ENCODE assay signal across 8 cellular contexts in genomic region chr7:158829342-158830210, GRCh38. TPM values are rescaled to one million over a fixed set of nuclear protein-coding genes. Genes with fewer than 3 reads are reported as not detected.
A peak's percentile ranks its signal among the peaks of the same experiment; 100 is the strongest.
DNase-seq lines count a peak whose midpoint lies in the region; TF ChIP-seq lines count a peak whose summit lies in the region.

TSS of gene ESYT2 (minus strand) at chr7:158829509. CDS start at chr7:158829418, 91 bp downstream.

- H4K20me1 ChIP-seq in H9 (ENCODE audit: control insufficient read depth, insufficient read depth, insufficient read length): no peaks in the 10 kb centered on the region

- H2BK15ac ChIP-seq in H9 (ENCODE audit: low read depth, low read length) (no peak within 1 kb of the TSS), neuronal stem cell (ENCODE audit: low read length) (peak within 1 kb of the TSS; percentile 71)

- DNase-seq in GDM1 (lab: John Stamatoyannopoulos, UW) (peak; percentile 99), H9 (peak; percentile 88), M059J (ENCODE audit: low read depth) (peak; percentile 94), SIG-M5 (lab: John Stamatoyannopoulos, UW) (peak; percentile 72), activated gamma-delta T cell treated with Interleukin-2 at 50 U/mL for 16 hours (peak; percentile 99), foreskin fibroblast (peak; percentile 98 to 100), neuronal stem cell (ENCODE audit: low spot score) (peak; percentile 88), substantia nigra (lab: John Stamatoyannopoulos, UW) (peak; percentile 61 to 100 (median 97))

- no peaks in the 10 kb centered on the region; the same call in 1 of the 2 replicates for H3K27me3 ChIP-seq in H9 (ENCODE audit: insufficient read depth, low read length)
- H3K27me3 ChIP-seq in neuronal stem cell (ENCODE audit: control insufficient read depth in 3 of 3, insufficient read depth in 3 of 3, low read depth in 1 of 3, low read length in 3 of 3): peaks cover 0 to 4% (median 2%) of the 10 kb centered on the region in 3 experiments

- no peak within 1 kb of the TSS for H2AFZ ChIP-seq in H9 (ENCODE audit: low read length)
- peak within 1 kb of the TSS; percentile 98 for H2AFZ ChIP-seq in neuronal stem cell (ENCODE audit: low read length)

- H3K4me3 ChIP-seq in foreskin fibroblast (ENCODE audit: low read depth in 1 of 2, low read length in 2 of 2) (peak within 1 kb of the TSS; percentile 60 to 84), neuronal stem cell (ENCODE audit: low read length in 2 of 2) (peak within 1 kb of the TSS; percentile 70 to 100)

- H2AK5ac ChIP-seq in H9 (ENCODE audit: insufficient read length, low read length): no peak within 1 kb of the TSS
- peak within 1 kb of the TSS; percentile 63 for H2AK5ac ChIP-seq in neuronal stem cell (ENCODE audit: low read depth, low read length)

- H3K14ac ChIP-seq in H9 (ENCODE audit: insufficient read depth, low read length) (peak within 1 kb of the TSS; percentile 72), neuronal stem cell (ENCODE audit: low read length) (peak within 1 kb of the TSS; percentile 99)

- no peak within 1 kb of the TSS for H4K5ac ChIP-seq in H9 (ENCODE audit: insufficient read length, low read depth, low read length)

- H3K79me1 ChIP-seq in H9 (ENCODE audit: insufficient read depth, low read depth, low read length, poor library complexity, severe bottlenecking) (peaks cover 5% of the 10 kb centered on the region), neuronal stem cell (ENCODE audit: low read depth, low read length) (peaks cover 8% of the 10 kb centered on the region)

- peaks cover 13% of the 10 kb centered on the region for H3K27me3 Mint-ChIP-seq in H9 (ENCODE audit: low read depth)

- peaks cover 12% of the 10 kb centered on the region for H3K23me2 ChIP-seq in H9 (ENCODE audit: insufficient read length, low read depth, low read length, poor library complexity, severe bottlenecking)

- H3K4me2 ChIP-seq in H9 (ENCODE audit: insufficient read depth, insufficient read length, low read length) (peak within 1 kb of the TSS; percentile 96), neuronal stem cell (ENCODE audit: insufficient read depth, low read length, poor library complexity, severe bottlenecking) (peak within 1 kb of the TSS; percentile 91)

- H3K18ac ChIP-seq in H9 (ENCODE audit: insufficient read length, low read depth, low read length): peak within 1 kb of the TSS; percentile 52
- H3K18ac ChIP-seq in neuronal stem cell (ENCODE audit: low read length): peak within 1 kb of the TSS; percentile 100

- H3K27ac Mint-ChIP-seq in H9: peak within 1 kb of the TSS in 2 of 3 experiments; percentile 44; a peak in 3 of 7 replicates

- H3K9me3 ChIP-seq in H9 (ENCODE audit: control insufficient read depth, low read depth, low read length) (no peaks in the 10 kb centered on the region), neuronal stem cell (replicated peaks in 1 of 2; ENCODE audit: control insufficient read depth in 2 of 2, insufficient read depth in 1 of 2, low read depth in 1 of 2, low read length in 2 of 2) (no peaks in the 10 kb centered on the region)

- H3K4me3 Mint-ChIP-seq in H9: peak within 1 kb of the TSS; percentile 69 to 83

- H3T11ph ChIP-seq in H9 (ENCODE audit: low read length): no peak within 1 kb of the TSS

- H2BK5ac ChIP-seq in H9 (ENCODE audit: insufficient read length, low read length) (no peak within 1 kb of the TSS), neuronal stem cell (ENCODE audit: low read length) (peak within 1 kb of the TSS; percentile 87)

- H4K8ac ChIP-seq in H9 (replicated peaks; ENCODE audit: insufficient read length, low read depth, low read length) (no peak within 1 kb of the TSS), neuronal stem cell (ENCODE audit: low read depth, low read length) (no peak within 1 kb of the TSS)

- H2BK120ac ChIP-seq in H9 (ENCODE audit: low read depth, low read length, poor library complexity, severe bottlenecking) (no peak within 1 kb of the TSS), neuronal stem cell (ENCODE audit: low read depth, low read length) (peak within 1 kb of the TSS; percentile 72)

- H3K23ac ChIP-seq in H9 (ENCODE audit: insufficient read length, low read depth, low read length): no peak within 1 kb of the TSS
- H3K23ac ChIP-seq in neuronal stem cell (ENCODE audit: low read depth, low read length, poor library complexity): peak within 1 kb of the TSS; percentile 100

- H3K9ac ChIP-seq in H9 (ENCODE audit: extremely low read depth, insufficient read length, low read length): peak within 1 kb of the TSS; percentile 49
- H3K9ac ChIP-seq in neuronal stem cell (ENCODE audit: low read depth, low read length, poor library complexity): peak within 1 kb of the TSS; percentile 97

- H3K56ac ChIP-seq in H9 (ENCODE audit: insufficient read length, low read depth, low read length): no peak within 1 kb of the TSS

- no peaks in the 10 kb centered on the region for H3K9me3 Mint-ChIP-seq in H9

- H3K36me3 Mint-ChIP-seq in H9 (ENCODE audit: insufficient read depth in 1 of 3, low read depth in 3 of 3): peaks cover 0 to 7% (median 0%) of the 10 kb centered on the region in 3 experiments; a peak in 2 of 7 replicates

- H2BK12ac ChIP-seq in H9 (ENCODE audit: insufficient read length, low read depth, low read length) (no peak within 1 kb of the TSS), neuronal stem cell (ENCODE audit: low read length) (peak within 1 kb of the TSS; percentile 30)

- no peak within 1 kb of the TSS for H2BK20ac ChIP-seq in H9 (ENCODE audit: low read depth, low read length, poor library complexity, severe bottlenecking)

- peaks cover 0 to 2% of the 10 kb centered on the region in 2 donors for H3K36me3 ChIP-seq in neuronal stem cell (replicated peaks in 1 of 2; ENCODE audit: control insufficient read depth in 2 of 2, insufficient read depth in 2 of 2, low read length in 2 of 2)

- H3K4me1 ChIP-seq in H9 (ENCODE audit: insufficient read depth, low read length) (peaks cover 7% of the 10 kb centered on the region; the same call in 1 of the 2 replicates), neuronal stem cell (ENCODE audit: control insufficient read depth in 2 of 2, insufficient read depth in 1 of 2, low read depth in 1 of 2, low read length in 2 of 2) (peaks cover 6 to 11% of the 10 kb centered on the region in 2 donors)

- H4K91ac ChIP-seq in H9 (ENCODE audit: insufficient read length, low read depth, low read length) (no peak within 1 kb of the TSS), neuronal stem cell (ENCODE audit: low read depth, low read length, poor library complexity) (no peak within 1 kb of the TSS)

- peaks cover 12% of the 10 kb centered on the region; the same call in 1 of the 2 replicates for H3K79me2 ChIP-seq in H9 (ENCODE audit: insufficient read depth, low read length)

- H3K27ac ChIP-seq in H9 (ENCODE audit: insufficient read length, low read depth, low read length) (no peak within 1 kb of the TSS), neuronal stem cell (replicated peaks; ENCODE audit: low read length) (peak within 1 kb of the TSS; percentile 75), substantia nigra (ENCODE audit: low read depth, low read length, poor library complexity, severe bottlenecking) (peak within 1 kb of the TSS; percentile 91)

- no peak within 1 kb of the TSS for H3K4ac ChIP-seq in H9 (ENCODE audit: low read depth, low read length)
- H3K4ac ChIP-seq in neuronal stem cell (ENCODE audit: low read length): peak within 1 kb of the TSS; percentile 37

- TF ChIP-seq CTCF in H9 (conservative IDR thresholded peaks at IDR 0.05): peak; percentile 24; the same call in 2 of the 3 replicates
- TF ChIP-seq CTCF in foreskin fibroblast (IDR thresholded peaks at IDR 0.05; ENCODE audit: low read depth, low read length): no peak

- H3K4me1 Mint-ChIP-seq in H9: peaks cover 33% of the 10 kb centered on the region in 2 experiments

- WGBS in H9 (ENCODE audit: extremely low coverage, insufficient read length, low lambda C conversion rate): no CpG with 5 or more reads among the region's 120 CpGs
- WGBS in neuronal stem cell (ENCODE audit: extremely low coverage in 2 of 2, insufficient read length in 2 of 2, insufficient replicate concordance in 1 of 2), 2 donors: no CpG with 5 or more reads among the region's 120 CpGs

RNA-seq across cellular contexts. Expression of gene ESYT2, which starts in this region (rescaled TPM):
- 36.7 and 39.0 TPM in 2 replicates for total RNA-seq in H9 (2021)
- total RNA-seq in M059J (2014; rRNA removed; shearing (Covaris generic)): 36.5 and 69.8 TPM in 2 replicates
- 11.4 TPM for polyA plus RNA-seq in neuronal stem cell (2013, experiment 1 of 2)
- 11.9 TPM for polyA plus RNA-seq in neuronal stem cell (2013, experiment 2 of 2)
